In genomic region chr11:46916669-46917108, GRCh38 we compare ENCODE assay signal across 8 cellular contexts.
DNase-seq lines count a peak whose midpoint lies in the region; ATAC-seq and TF ChIP-seq lines count a peak whose summit lies in the region.

No MANE protein-coding gene starts in this region.

- in situ Hi-C loops in astrocyte of the cerebellum (cut with HindIII; ENCODE audit: low sequenced_read_pairs) = no loop called here

- TF ChIP-seq CTCF in astrocyte of the cerebellum (IDR thresholded peaks at IDR 0.05; ENCODE audit: low read depth, low read length, missing control alignments) (peak; percentile 52), retinal pigment epithelial cell (conservative IDR thresholded peaks at IDR 0.05; ENCODE audit: low read depth, low read length) (peak; percentile 35)

- peak overlapping the region; percentile 71 for H3K4me3 ChIP-seq in astrocyte of the cerebellum (ENCODE audit: low read depth, low read length)
- H3K4me3 ChIP-seq in retinal pigment epithelial cell (ENCODE audit: low read length) = peak overlapping the region; percentile 60

- no peak for ATAC-seq in GM18519 (IDR thresholded peaks at IDR 0.05; ENCODE audit: low FRiP score, unreplicated experiment)

- DNase-seq in NCI-H82 (lab: John Stamatoyannopoulos, UW) = peak; percentile 68
- no peak for DNase-seq in NCI-H82 treated with DMSO at 0.1 percent for 48 hours (lab: John Stamatoyannopoulos, UW; ENCODE audit: unreplicated experiment)
- peak; percentile 55 for DNase-seq in NCI-H146 (lab: John Stamatoyannopoulos, UW)
- peak; percentile 49 for DNase-seq in astrocyte of the cerebellum (ENCODE audit: low read depth)
- DNase-seq in hepatic stellate cell (ENCODE audit: low spot score) = peak; percentile 89
- DNase-seq in retinal pigment epithelial cell (ENCODE audit: low read depth) = no peak
- no peak for DNase-seq in central memory CD4-positive, alpha-beta T cell

Comparison
In these comparisons a context has a peak if more than half of its experiments do, and no peak if none do; other contexts are left out.
1. DNase-seq: peak in NCI-H82 (single experiment), NCI-H146 (single experiment), astrocyte of the cerebellum (single experiment) and hepatic stellate cell (single experiment); none in NCI-H82 treated with DMSO at 0.1 percent for 48 hours (single experiment), retinal pigment epithelial cell (single experiment) and central memory CD4-positive, alpha-beta T cell (single experiment).